ENCODE assay signal across 33 cellular contexts in the genomic region with DNA sequence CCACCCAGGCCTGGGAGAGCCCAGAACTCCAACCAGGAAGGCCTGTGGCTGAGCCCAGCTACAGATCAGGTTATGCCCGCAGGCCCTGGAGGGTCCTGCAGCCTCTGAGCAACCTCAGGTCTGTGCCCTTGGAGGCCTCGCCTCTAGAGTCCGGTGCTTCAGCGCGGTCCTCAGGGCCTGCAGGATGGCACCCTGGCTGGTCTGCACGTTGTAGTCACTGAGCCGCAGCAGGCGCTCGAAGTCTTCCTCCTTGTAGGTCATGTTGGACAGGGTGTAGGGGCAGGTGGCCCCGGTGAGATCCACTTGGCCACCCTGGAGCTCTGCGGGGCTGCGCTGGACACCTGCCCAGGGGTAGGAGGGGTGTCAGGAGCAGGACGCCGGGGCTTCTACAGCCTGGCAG. TPM values are rescaled to one million over a fixed set of nuclear protein-coding genes. Genes with fewer than 3 reads are reported as not detected.
"Had no signal": no experiment of that assay in that cellular context is flagged by ENCODE, and none has a peak within 500 bp of the region (broad histone marks: within the 10 kb centered on the region; RNA-seq: fewer than 3 reads in every experiment).

No MANE protein-coding gene starts in this region.

- H3K4me3 ChIP-seq: ascending aorta, cardiac muscle cell, heart right ventricle, left ventricle myocardium inferior, right lobe of liver, thyroid gland had no signal

- H3K4me1 Mint-ChIP-seq: activated B cell treated with CpG ODN at 0.5 μM for 24 hours had no signal

- H3K27me3 ChIP-seq: ascending aorta, cardiac muscle cell, foreskin keratinocyte, right lobe of liver, thyroid gland had no signal

- H3K27ac ChIP-seq: ascending aorta, cardiac muscle cell, foreskin keratinocyte, heart right ventricle, left ventricle myocardium inferior, right lobe of liver, thyroid gland had no signal

- H3K4me3 Mint-ChIP-seq: activated B cell treated with CpG ODN at 0.5 μM for 24 hours; activated naive CD4-positive, alpha-beta T cell treated with anti-CD3 and anti-CD28 coated beads, Interleukin-2, amount 10 ng/mL, durations not matched to agents 7 days and 5 days; activated naive CD8-positive, alpha-beta T cell treated with anti-CD3 and anti-CD28 coated beads, Interleukin-2, amount 10 ng/mL, durations not matched to agents 7 days and 5 days; activated T-cell treated with anti-CD3 and anti-CD28 coated beads, Interleukin-2, amount 50 U/mL, for 24 hours; brain; naive thymus-derived CD8-positive, alpha-beta T cell; neural crest cell; stimulated activated naive CD8-positive, alpha-beta T cell treated with anti-CD3 and anti-CD28 coated beads, Interleukin-15, Interleukin-2, amounts not matched to agents 100 ng/mL and 50 ng/mL, for 24 hours; T-cell had no signal

- ATAC-seq: esophagus mucosa; foreskin keratinocyte; heart right ventricle; naive thymus-derived CD8-positive, alpha-beta T cell; right lobe of liver; T-cell had no signal

- H3K4me1 ChIP-seq: ascending aorta, foreskin keratinocyte, right lobe of liver, thyroid gland had no signal

- H3K36me3 Mint-ChIP-seq: activated naive CD4-positive, alpha-beta T cell treated with anti-CD3 and anti-CD28 coated beads, Interleukin-2, amount 10 ng/mL, durations not matched to agents 7 days and 5 days; activated naive CD8-positive, alpha-beta T cell treated with anti-CD3 and anti-CD28 coated beads, Interleukin-2, amount 10 ng/mL, durations not matched to agents 7 days and 5 days; brain had no signal

- H3K9me3 Mint-ChIP-seq: neural crest cell had no signal

- H3K9me3 ChIP-seq: ascending aorta, left ventricle myocardium inferior, right lobe of liver, thyroid gland had no signal

- H3K27ac Mint-ChIP-seq: activated B cell treated with CpG ODN at 0.5 μM for 24 hours; activated naive CD4-positive, alpha-beta T cell treated with anti-CD3 and anti-CD28 coated beads, Interleukin-2, amount 10 ng/mL, durations not matched to agents 7 days and 5 days; activated naive CD8-positive, alpha-beta T cell treated with anti-CD3 and anti-CD28 coated beads, Interleukin-2, amount 10 ng/mL, durations not matched to agents 7 days and 5 days; activated T-cell treated with anti-CD3 and anti-CD28 coated beads, Interleukin-2, amount 50 U/mL, for 24 hours; progenitor cell of endocrine pancreas; stimulated activated naive CD8-positive, alpha-beta T cell treated with anti-CD3 and anti-CD28 coated beads, Interleukin-15, Interleukin-2, amounts not matched to agents 100 ng/mL and 50 ng/mL, for 24 hours; T-cell had no signal

- DNase-seq: activated B cell treated with CpG ODN at 0.5 μM for 24 hours; activated CD4-positive, alpha-beta T cell treated with anti-CD3 and anti-CD28 coated beads for 48 hours; activated CD4-positive, alpha-beta T cell treated with anti-CD3 and anti-CD28 coated beads, Interleukin-2, amount 50 U/mL, for 48 hours; activated CD8-positive, alpha-beta memory T cell treated with anti-CD3 and anti-CD28 coated beads for 24 hours; activated CD8-positive, alpha-beta memory T cell treated with anti-CD3 and anti-CD28 coated beads, Interleukin-2, amount 50 U/mL, for 4 hours; activated gamma-delta T cell; activated naive CD4-positive, alpha-beta T cell treated with anti-CD3 and anti-CD28 coated beads, Interleukin-2, amount 10 ng/mL, durations not matched to agents 7 days and 5 days; activated naive CD8-positive, alpha-beta T cell treated with anti-CD3 and anti-CD28 coated beads, Interleukin-2, amount 10 ng/mL, durations not matched to agents 7 days and 5 days; activated T-cell treated with anti-CD3 and anti-CD28 coated beads, Interleukin-2, amount 50 U/mL, for 24 hours; cortex of kidney; foreskin keratinocyte; heart right ventricle; left ventricle myocardium inferior; naive thymus-derived CD8-positive, alpha-beta T cell; stimulated activated CD4-positive, alpha-beta T cell treated with anti-CD3 and anti-CD28 coated beads, Interleukin-2, amount 100 ng/mL, for 48 hours; substantia nigra; thyroid gland had no signal

- H3K36me3 ChIP-seq: ascending aorta, cardiac muscle cell, heart right ventricle, left ventricle myocardium inferior, right lobe of liver, thyroid gland had no signal

RNA-seq across cellular contexts. Expression of a gene that starts 25.8 kb away (rescaled TPM):
- total RNA-seq: activated B cell treated with CpG ODN at 0.5 μM for 24 hours; activated naive CD8-positive, alpha-beta T cell treated with anti-CD3 and anti-CD28 coated beads, Interleukin-2, amount 10 ng/mL, durations not matched to agents 7 days and 5 days; ascending aorta; glomerular endothelial cell; heart right ventricle; left ventricle myocardium inferior; lung microvascular endothelial cell; naive thymus-derived CD8-positive, alpha-beta T cell; neural crest cell; progenitor cell of endocrine pancreas; renal cortical epithelial cell; right lobe of liver; skeletal muscle tissue; T-cell; T-helper 2 cell treated with Interferon-gamma antibody and Interleukin-4, amounts not matched to agents 100 ng/mL and 5 ng/mL, for 36 hours; thyroid gland; urinary bladder had no signal
- polyA plus RNA-seq: heart right ventricle; naive thymus-derived CD8-positive, alpha-beta T cell had no signal

RNA-seq across cellular contexts. Expression of a gene that starts 47.8 kb away (rescaled TPM):
- total RNA-seq: activated B cell treated with CpG ODN at 0.5 μM for 24 hours; activated naive CD8-positive, alpha-beta T cell treated with anti-CD3 and anti-CD28 coated beads, Interleukin-2, amount 10 ng/mL, durations not matched to agents 7 days and 5 days; ascending aorta; cerebellum; glomerular endothelial cell; left ventricle myocardium inferior; lung microvascular endothelial cell; naive thymus-derived CD8-positive, alpha-beta T cell; neural crest cell; progenitor cell of endocrine pancreas; renal cortical epithelial cell; right lobe of liver; T-cell; T-helper 2 cell treated with Interferon-gamma antibody and Interleukin-4, amounts not matched to agents 100 ng/mL and 5 ng/mL, for 36 hours; thyroid gland; urinary bladder had no signal
- polyA plus RNA-seq: cardiac muscle cell; naive thymus-derived CD8-positive, alpha-beta T cell had no signal
